Comparison of ENCODE assay signal across 8 cellular contexts in genomic region chr15:64387562-64388168, GRCh38. TPM values are rescaled to one million over a fixed set of nuclear protein-coding genes. Genes with fewer than 3 reads are reported as not detected.
DNase-seq lines count a peak whose midpoint lies in the region; ATAC-seq and TF ChIP-seq lines count a peak whose summit lies in the region.

TSS of gene TRIP4 (plus strand) at chr15:64387836. CDS start at chr15:64387864, 28 bp downstream.

- H2AFZ ChIP-seq in KMS-11 (ENCODE audit: low read depth): peak within 1 kb of the TSS; percentile 76

- peaks cover 10% of the 10 kb centered on the region for H3K4me1 ChIP-seq in KMS-11 (ENCODE audit: low read depth, poor library complexity, severe bottlenecking)

- POLR2A ChIA-PET in naive thymus-derived CD8-positive, alpha-beta T cell (lab: Charles Lee): interaction anchor here (0.6 to 1.9 kb wide), 14 partner anchors 9 to 506 kb away, joined by 3 to 32 read pairs (median 4); partner anchors contain the start of genes CIAO2A, CSNK1G1 and PPIB

- peak within 1 kb of the TSS; percentile 67 for H3K27ac ChIP-seq in KMS-11

- H3K4me2 ChIP-seq in KMS-11: peak within 1 kb of the TSS; percentile 62

- H4K20me1 ChIP-seq in KMS-11 (ENCODE audit: insufficient read depth): no peaks in the 10 kb centered on the region

- peak; percentile 66 for DNase-seq in DMS79 (lab: John Stamatoyannopoulos, UW)
- peak; percentile 99 for DNase-seq in RPMI8226
- peak; percentile 93 to 94 for DNase-seq in activated T-helper 1 cell treated with anti-CD3 and anti-CD28 coated beads, Interleukin-2, amount 50 U/mL, for 16 hours (ENCODE audit: low read depth in 1 of 2, low spot score in 1 of 2)
- peak; percentile 97 for DNase-seq in fibroblast of mammary gland (ENCODE audit: low read depth)
- peak; percentile 88 to 97 (median 96) for DNase-seq in naive thymus-derived CD8-positive, alpha-beta T cell
- peak; percentile 92 to 96 (median 96) for DNase-seq in stimulated activated naive CD4-positive, alpha-beta T cell (lab: John Stamatoyannopoulos, UW)

- no peaks in the 10 kb centered on the region for H3K27me3 Mint-ChIP-seq in naive thymus-derived CD8-positive, alpha-beta T cell

- H3K27me3 ChIP-seq in KMS-11 (ENCODE audit: insufficient read depth, low read depth): no peaks in the 10 kb centered on the region

- H3K4me3 Mint-ChIP-seq in naive thymus-derived CD8-positive, alpha-beta T cell: peak within 1 kb of the TSS; percentile 89 to 100 (median 99)

- no peaks in the 10 kb centered on the region for H3K9me3 Mint-ChIP-seq in naive thymus-derived CD8-positive, alpha-beta T cell

- ATAC-seq in GM21737 (IDR thresholded peaks at IDR 0.05; ENCODE audit: unreplicated experiment): peak; percentile 96
- peak; percentile 98 to 99 for ATAC-seq in naive thymus-derived CD8-positive, alpha-beta T cell

- no peaks in the 10 kb centered on the region for H3K36me3 ChIP-seq in KMS-11 (ENCODE audit: insufficient read depth)

- no peak within 1 kb of the TSS for H3K4me3 ChIP-seq in KMS-11 (IDR thresholded peaks at IDR 0.05; ENCODE audit: insufficient read depth, low read depth, low read length)
- H3K4me3 ChIP-seq in fibroblast of mammary gland (ENCODE audit: control insufficient read depth, low read depth, low read length): peak within 1 kb of the TSS; percentile 88

- H3K4me1 Mint-ChIP-seq in naive thymus-derived CD8-positive, alpha-beta T cell: peaks cover 11 to 22% (median 20%) of the 10 kb centered on the region in 4 donors

- peaks cover 17% of the 10 kb centered on the region for H3K79me2 ChIP-seq in KMS-11 (ENCODE audit: insufficient read depth, low read depth)

- peak within 1 kb of the TSS; percentile 93 to 97 (median 95) for H3K27ac Mint-ChIP-seq in naive thymus-derived CD8-positive, alpha-beta T cell

- H3K9ac ChIP-seq in KMS-11: peak within 1 kb of the TSS; percentile 48; the same call in 1 of the 2 replicates

- peak; percentile 19; the same call in 1 of the 2 replicates for TF ChIP-seq CTCF in KMS-11 (conservative IDR thresholded peaks at IDR 0.05; ENCODE audit: low read depth, low read length)
- TF ChIP-seq CTCF in fibroblast of mammary gland (conservative IDR thresholded peaks at IDR 0.05; ENCODE audit: control insufficient read depth, insufficient read depth, low read depth, low read length): no peak

- H3K36me3 Mint-ChIP-seq in naive thymus-derived CD8-positive, alpha-beta T cell: peaks cover 0 to 4% (median 4%) of the 10 kb centered on the region in 3 donors

RNA-seq across cellular contexts. Expression of gene TRIP4, which starts in this region (rescaled TPM):
- 10 to 100 TPM; 25.8 to 27.2 TPM for total RNA-seq in naive thymus-derived CD8-positive, alpha-beta T cell
- polyA plus RNA-seq in naive thymus-derived CD8-positive, alpha-beta T cell: 10 to 100 TPM; 19.7 to 24.3 (median 24.2) TPM
